8 cellular contexts compared by ENCODE assay signal in genomic region chr5:8756498-8757084, GRCh38.
DNase-seq lines count a peak whose midpoint lies in the region; ATAC-seq and TF ChIP-seq lines count a peak whose summit lies in the region.

No MANE protein-coding gene starts in this region.

- no peaks in the 10 kb centered on the region for H3K36me3 ChIP-seq in adipocyte (ENCODE audit: control insufficient read depth, insufficient read depth, low read length, severe bottlenecking)

- H3K27me3 ChIP-seq in adipocyte (replicated peaks; ENCODE audit: control insufficient read depth, insufficient read depth, low read length), result no peaks in the 10 kb centered on the region

- H3K4me3 ChIP-seq in GM12865 (ENCODE audit: low read depth, low read length), result no peak overlapping the region
- no peak overlapping the region for H3K4me3 ChIP-seq in adipocyte (ENCODE audit: low read length)

- ATAC-seq in HG02642 (IDR thresholded peaks at IDR 0.05; ENCODE audit: poor library complexity, unreplicated experiment) (no peak), GM18907 (IDR thresholded peaks at IDR 0.05; ENCODE audit: unreplicated experiment) (no peak)

- no peak overlapping the region for H3K9ac ChIP-seq in adipocyte (ENCODE audit: low read length)

- no peaks in the 10 kb centered on the region for H3K4me1 ChIP-seq in adipocyte (ENCODE audit: control insufficient read depth, insufficient read depth, low read length)

- peak; percentile 19 for TF ChIP-seq CTCF in GM12865 (IDR thresholded peaks at IDR 0.05; ENCODE audit: insufficient read depth, low read depth, low read length, missing control alignments)

- DNase-seq in GM12865 (ENCODE audit: low read depth), result peak; percentile 23
- peak; percentile 46 for DNase-seq in NAMALWA (ENCODE audit: low spot score)
- peak; percentile 64 for DNase-seq in adipocyte (ENCODE audit: low read depth)
- peak; percentile 63 for DNase-seq in kidney tubule cell (ENCODE audit: low spot score)
- no peak for DNase-seq in stimulated activated CD4-positive, alpha-beta T cell treated with anti-CD3 and anti-CD28 coated beads, Interleukin-4, amount 100 ng/mL, for 4 hours
- DNase-seq in D341Med (ENCODE audit: low spot score), result no peak

- H3K9me3 ChIP-seq in adipocyte (ENCODE audit: control insufficient read depth, low read length), result peaks cover 3% of the 10 kb centered on the region

Comparison
In these comparisons a context has a peak if more than half of its experiments do, and no peak if none do; other contexts are left out.
1. DNase-seq: peak in GM12865 (single experiment), NAMALWA (single experiment), adipocyte (single experiment) and kidney tubule cell (single experiment); none in stimulated activated CD4-positive, alpha-beta T cell treated with anti-CD3 and anti-CD28 coated beads, Interleukin-4, amount 100 ng/mL, for 4 hours (0 of 2) and D341Med (single experiment).